In genomic region chr12:121976950-121977349, GRCh38 we compare ENCODE assay signal across 16 cellular contexts.
"Had no signal": no experiment of that assay in that cellular context is flagged by ENCODE, and none has a peak within 500 bp of the region (broad histone marks: within the 10 kb centered on the region; RNA-seq: fewer than 3 reads in every experiment).

No MANE protein-coding gene starts in this region.

- ATAC-seq: T-cell had no signal

- DNase-seq: KBM-7, MV-4-11, NCI-H1048, NCI-H1105, NCI-H1417, NCI-H1436 treated with DMSO at 0.1 percent for 48 hours, NCI-H187, NCI-H2029, NCI-H2081 treated with DMSO at 0.1 percent for 48 hours, NCI-H2227 treated with DMSO at 0.1 percent for 48 hours, NCI-H526 treated with DMSO at 0.1 percent for 48 hours, Right ventricle myocardium superior, RPMI8226, SK-N-SH, SW 1271, T-cell had no signal
